In genomic region chr15:59160880-59161593, GRCh38 we compare ENCODE assay signal across 9 cellular contexts. TPM values are rescaled to one million over a fixed set of nuclear protein-coding genes. Genes with fewer than 3 reads are reported as not detected.
A peak's percentile ranks its signal among the peaks of the same experiment; 100 is the strongest.
DNase-seq lines count a peak whose midpoint lies in the region; ATAC-seq and TF ChIP-seq lines count a peak whose summit lies in the region.
"Had no signal": no experiment of that assay in that cellular context is flagged by ENCODE, and none has a peak within 500 bp of the region (broad histone marks: within the 10 kb centered on the region; RNA-seq: fewer than 3 reads in every experiment).

No MANE protein-coding gene starts in this region.

- in situ Hi-C loops in KBM-7 (cut with MboI; ENCODE audit: low pct_unique_long_range_greater_than_20kb, low sequenced_read_pairs): no loop called here

- H3K4me3 ChIP-seq in SK-N-SH (ENCODE audit: low read depth in 2 of 2, low read length in 1 of 2): no peak overlapping the region

- H3K4me2 ChIP-seq in SK-N-SH: no peak overlapping the region

- H3K9me3 ChIP-seq in SK-N-SH: no peaks in the 10 kb centered on the region

- H4K20me1 ChIP-seq in SK-N-SH (ENCODE audit: insufficient read depth): no peaks in the 10 kb centered on the region

- H2AFZ ChIP-seq in SK-N-SH (ENCODE audit: low read depth): no peak overlapping the region

- H3K27ac ChIP-seq in SK-N-SH (ENCODE audit: low read depth in 2 of 2, low read length in 1 of 2) (no peak overlapping the region), foreskin keratinocyte (no peak overlapping the region)

- POLR2A ChIA-PET in SK-N-SH (lab: Yijun Ruan, JAX): no interaction called here

- TF ChIP-seq CTCF in SK-N-SH (IDR thresholded peaks at IDR 0.05) (peak; percentile 65), foreskin keratinocyte (conservative IDR thresholded peaks at IDR 0.05) (peak; percentile 61), GM20000 (IDR thresholded peaks at IDR 0.05; ENCODE audit: extremely low read depth, missing control alignments) (no peak)

- H3K27me3 ChIP-seq in SK-N-SH (ENCODE audit: insufficient read depth) (no peaks in the 10 kb centered on the region), foreskin keratinocyte (no peaks in the 10 kb centered on the region)

- no peak for TF ChIP-seq EP300 in SK-N-SH (IDR thresholded peaks at IDR 0.05; ENCODE audit: borderline replicate concordance in 1 of 2, low read depth in 1 of 2, low read length in 1 of 2)

- no peaks in the 10 kb centered on the region for H3K79me2 ChIP-seq in SK-N-SH (ENCODE audit: insufficient read depth)

- H3K9ac ChIP-seq in SK-N-SH: no peak overlapping the region

- H3K9me2 ChIP-seq in SK-N-SH: no peaks in the 10 kb centered on the region

- WGBS in SK-N-SH (ENCODE audit: low lambda C conversion rate): 81% methylated on average over 22 of the region's 23 CpGs

- H3K36me3 ChIP-seq in SK-N-SH (replicated peaks in 1 of 2; ENCODE audit: control insufficient read depth in 1 of 2, insufficient read depth in 2 of 2, low read length in 1 of 2): peaks cover 3 to 26% of the 10 kb centered on the region in 2 experiments

- TF ChIP-seq RAD21 in SK-N-SH (IDR thresholded peaks at IDR 0.05; ENCODE audit: low read length): peak; percentile 82

- CTCF ChIA-PET in SK-N-SH (lab: Yijun Ruan, JAX): interaction anchor here (0.6 to 6.0 kb wide), 26 partner anchors 9 to 372 kb away, joined by 3 to 52 read pairs (median 4); no protein-coding TSS in a partner anchor

- ATAC-seq in foreskin keratinocyte (peak; percentile 32), GM18858 (IDR thresholded peaks at IDR 0.05; ENCODE audit: unreplicated experiment) (no peak), HG02642 (IDR thresholded peaks at IDR 0.05; ENCODE audit: poor library complexity, unreplicated experiment) (no peak)

- no peaks in the 10 kb centered on the region; a peak in 1 of 4 replicates for H3K4me1 ChIP-seq in SK-N-SH (ENCODE audit: control insufficient read depth in 1 of 2, insufficient read depth in 2 of 2, low read depth in 1 of 2, low read length in 1 of 2)
- H3K4me1 ChIP-seq in foreskin keratinocyte: peaks cover 9% of the 10 kb centered on the region

- peak; percentile 87 for DNase-seq in COR-L47 (lab: John Stamatoyannopoulos, UW)
- DNase-seq in KBM-7: peak; percentile 20
- peak; percentile 72 for DNase-seq in SK-N-SH
- DNase-seq in foreskin keratinocyte: no peak
- no peak for DNase-seq in GM20000 (ENCODE audit: low spot score)
- no peak for DNase-seq in RKO (ENCODE audit: low spot score)

- H3F3A ChIP-seq in SK-N-SH (replicated peaks; ENCODE audit: insufficient read depth): no peaks in the 10 kb centered on the region

TF ChIP-seq in SK-N-SH, 30 proteins besides CTCF, POLR2A, EP300 and RAD21:
- TF ChIP-seq NRF1 (IDR thresholded peaks at IDR 0.05; ENCODE audit: low read depth, low read length) (no peak), SMC3 (IDR thresholded peaks at IDR 0.05; ENCODE audit: low read depth, low read length) (peak; percentile 85)
TF ChIP-seq in SK-N-SH: peak in this region for 1.

RNA-seq across cellular contexts. Expression of gene LDHAL6B, which starts 45.6 kb away (rescaled TPM):
- not detected in 2 replicates for polyA plus RNA-seq in SK-N-SH (2012; rRNA removed)
- polyA plus RNA-seq in SK-N-SH (2012; cell fraction: cytosol; rRNA removed): not detected in 2 replicates
- not detected in 2 replicates for polyA plus RNA-seq in SK-N-SH (2012; cell fraction: nucleus; rRNA removed)
- not detected in 2 replicates for total RNA-seq in foreskin keratinocyte
- not detected in 2 replicates for polyA plus RNA-seq in foreskin keratinocyte
- total RNA-seq: skeletal muscle tissue had no signal

RNA-seq across cellular contexts. Expression of gene CCNB2, which starts 56.1 kb away (rescaled TPM):
- polyA plus RNA-seq in SK-N-SH (2012; rRNA removed): 40.5 and 46.6 TPM in 2 replicates
- 49.4 and 52.4 TPM in 2 replicates for polyA plus RNA-seq in SK-N-SH (2012; cell fraction: cytosol; rRNA removed)
- polyA plus RNA-seq in SK-N-SH (2012; cell fraction: nucleus; rRNA removed): 15.1 and 22.0 TPM in 2 replicates
- total RNA-seq in foreskin keratinocyte: 62.5 and 73.1 TPM in 2 replicates
- 53.9 and 72.5 TPM in 2 replicates for polyA plus RNA-seq in foreskin keratinocyte

Comparison
In these comparisons a context has a peak if more than half of its experiments do, and no peak if none do; other contexts are left out.
1. DNase-seq: peak in COR-L47 (single experiment), KBM-7 (single experiment) and SK-N-SH (single experiment); none in foreskin keratinocyte (0 of 2), GM20000 (single experiment) and RKO (single experiment).